ENCODE assay signal across 1 cellular context in genomic region chr2:217289153-217289908, GRCh38.
TF ChIP-seq lines count a peak whose summit lies in the region.

No MANE protein-coding gene starts in this region.

TF ChIP-seq in SK-N-SH, 30 proteins besides CTCF, POLR2A, EP300 and RAD21 (continued from another document):
- TF ChIP-seq USF2 (IDR thresholded peaks at IDR 0.05; ENCODE audit: borderline replicate concordance, low read depth, low read length) (no peak), SIN3A (IDR thresholded peaks at IDR 0.05; ENCODE audit: borderline replicate concordance, low read depth, low read length) (no peak), MXI1 (IDR thresholded peaks at IDR 0.05; ENCODE audit: low read depth, low read length) (no peak), YY1 (IDR thresholded peaks at IDR 0.05; ENCODE audit: low read depth) (no peak)
